Comparison of ENCODE assay signal across 27 cellular contexts in the genomic region with DNA sequence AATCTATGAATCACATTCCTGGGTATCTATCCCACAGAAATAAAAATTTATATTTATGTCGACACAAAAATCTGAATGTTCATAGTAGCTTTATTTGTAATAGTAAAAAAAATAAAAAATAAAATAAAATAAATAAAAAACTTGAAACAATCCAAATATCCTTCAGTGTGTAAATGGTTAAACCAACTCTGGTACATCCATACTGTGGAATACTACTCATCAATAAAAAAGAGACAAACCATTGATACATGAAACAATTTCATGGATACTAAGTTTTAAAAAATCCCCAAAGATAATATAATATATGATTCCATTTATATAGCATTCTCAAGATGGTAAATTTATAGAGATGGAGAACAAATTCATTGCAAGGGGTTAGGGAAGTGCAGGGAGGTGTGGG.
"Had no signal": no experiment of that assay in that cellular context is flagged by ENCODE, and none has a peak within 500 bp of the region (broad histone marks: within the 10 kb centered on the region; RNA-seq: fewer than 3 reads in every experiment).

No MANE protein-coding gene starts in this region.

- H3K27ac Mint-ChIP-seq: effector memory CD8-positive, alpha-beta T cell; natural killer cell treated with Interleukin-12 subunit alpha and Interleukin-12 subunit beta and Interleukin-15 and Interleukin-18, amount 100 ng/mL, for 72 hours; stimulated activated effector memory CD8-positive, alpha-beta T cell treated with anti-CD3 and anti-CD28 coated beads, Interleukin-12 subunit alpha, Interleukin-12 subunit beta, amount 100 ng/mL, for 72 hours had no signal

- ATAC-seq: effector memory CD8-positive, alpha-beta T cell; esophagus mucosa; gastroesophageal sphincter; heart left ventricle; left ventricle myocardium superior; lower lobe of right lung; natural killer cell treated with Interleukin-12 subunit alpha and Interleukin-12 subunit beta and Interleukin-15 and Interleukin-18, amount 100 ng/mL, for 72 hours; sciatic nerve; stimulated activated effector memory CD8-positive, alpha-beta T cell treated with anti-CD3 and anti-CD28 coated beads, Interleukin-12 subunit alpha, Interleukin-12 subunit beta, amount 100 ng/mL, for 72 hours; stimulated activated naive CD8-positive, alpha-beta T cell treated with anti-CD3 and anti-CD28 coated beads, Interleukin-15, Interleukin-2, amounts not matched to agents 100 U/mL and 50 U/mL, for 24 hours had no signal

- H3K27me3 ChIP-seq: gastroesophageal sphincter, heart left ventricle, hepatocyte, right atrium auricular region, testis, tibial artery, upper lobe of left lung had no signal

- H2AFZ ChIP-seq: hepatocyte had no signal

- H3K4me3 ChIP-seq: coronary artery, gastroesophageal sphincter, heart left ventricle, hepatocyte, lower lobe of right lung, prostate gland, right atrium auricular region, testis, tibial artery, upper lobe of left lung had no signal

- H3K27me3 Mint-ChIP-seq: central memory CD8-positive, alpha-beta T cell had no signal

- H3K4me3 Mint-ChIP-seq: central memory CD8-positive, alpha-beta T cell; effector memory CD8-positive, alpha-beta T cell; natural killer cell treated with Interleukin-12 subunit alpha and Interleukin-12 subunit beta and Interleukin-15 and Interleukin-18, amount 100 ng/mL, for 72 hours; neural crest cell; stimulated activated effector memory CD8-positive, alpha-beta T cell treated with anti-CD3 and anti-CD28 coated beads, Interleukin-12 subunit alpha, Interleukin-12 subunit beta, amount 100 ng/mL, for 72 hours had no signal

- H3K27ac ChIP-seq: coronary artery, epithelial cell of prostate, gastroesophageal sphincter, heart left ventricle, hepatocyte, lower lobe of right lung, prostate gland, right atrium auricular region, testis, tibial artery, upper lobe of left lung had no signal

- H3K9me3 Mint-ChIP-seq: central memory CD8-positive, alpha-beta T cell; effector memory CD8-positive, alpha-beta T cell; natural killer cell treated with Interleukin-12 subunit alpha and Interleukin-12 subunit beta and Interleukin-15 and Interleukin-18, amount 100 ng/mL, for 72 hours; neural crest cell; stimulated activated effector memory CD8-positive, alpha-beta T cell treated with anti-CD3 and anti-CD28 coated beads, Interleukin-12 subunit alpha, Interleukin-12 subunit beta, amount 100 ng/mL, for 72 hours had no signal

- H3K36me3 ChIP-seq: gastroesophageal sphincter, heart left ventricle, lower lobe of right lung, prostate gland, right atrium auricular region, tibial artery, upper lobe of left lung had no signal

- H3K4me2 ChIP-seq: hepatocyte had no signal

- H3K4me1 Mint-ChIP-seq: central memory CD8-positive, alpha-beta T cell; stimulated activated effector memory CD8-positive, alpha-beta T cell treated with anti-CD3 and anti-CD28 coated beads, Interleukin-12 subunit alpha, Interleukin-12 subunit beta, amount 100 ng/mL, for 72 hours had no signal

- DNase-seq: dermis blood vessel endothelial cell; effector memory CD8-positive, alpha-beta T cell; foreskin fibroblast; heart left ventricle; islet precursor cell; left ventricle myocardium superior; lower lobe of right lung; stimulated activated CD4-positive, alpha-beta T cell treated with anti-CD3 and anti-CD28 coated beads, Interleukin-2, amount 100 ng/mL, for 24 hours; stimulated activated CD4-positive, alpha-beta T cell treated with anti-CD3 and anti-CD28 coated beads, Interleukin-4, amount 100 ng/mL, for 24 hours; stimulated activated naive CD8-positive, alpha-beta T cell treated with anti-CD3 and anti-CD28 coated beads, Interleukin-15, Interleukin-2, amounts not matched to agents 100 U/mL and 50 U/mL, for 24 hours; substantia nigra; testis; tibial artery; upper lobe of left lung had no signal

- H3K36me3 Mint-ChIP-seq: natural killer cell treated with Interleukin-12 subunit alpha and Interleukin-12 subunit beta and Interleukin-15 and Interleukin-18, amount 100 ng/mL, for 72 hours; stimulated activated effector memory CD8-positive, alpha-beta T cell treated with anti-CD3 and anti-CD28 coated beads, Interleukin-12 subunit alpha, Interleukin-12 subunit beta, amount 100 ng/mL, for 72 hours had no signal

- H3K4me1 ChIP-seq: prostate gland, testis, tibial artery had no signal

- FAIRE-seq: urothelium cell line had no signal

- H3K9me3 ChIP-seq: gastroesophageal sphincter, heart left ventricle, lower lobe of right lung, prostate gland, right atrium auricular region, testis, tibial artery, upper lobe of left lung had no signal
